ENCODE assay signal across 1 cellular context in genomic region chr20:21539512-21539911, GRCh38.
TF ChIP-seq lines count a peak whose summit lies in the region.

No MANE protein-coding gene starts in this region.

TF ChIP-seq in HepG2, 621 proteins besides CTCF, POLR2A, EP300 and RAD21 (continued from another document):
- 0 out of 2 replicates have a peak, but pooled peaks have one; percentile 13 for TF ChIP-seq TRIM22 (IDR thresholded peaks at IDR 0.05)
- no peak for TF ChIP-seq SIX1 (CRISPR knock-in tag; IDR thresholded peaks at IDR 0.05; ENCODE audit: borderline replicate concordance)
- no peak for TF ChIP-seq WIZ (CRISPR knock-in tag; IDR thresholded peaks at IDR 0.05)
- TF ChIP-seq ZFP1 (CRISPR knock-in tag; IDR thresholded peaks at IDR 0.05): no peak
- no peak for TF ChIP-seq BORCS8-MEF2B (CRISPR knock-in tag; IDR thresholded peaks at IDR 0.05)
- TF ChIP-seq ZBTB33 (CRISPR knock-in tag; IDR thresholded peaks at IDR 0.05): no peak
- TF ChIP-seq MNT (IDR thresholded peaks at IDR 0.05): peak; percentile 16; the same call in 1 of the 2 replicates
- no peak for TF ChIP-seq CC2D1A (CRISPR knock-in tag; IDR thresholded peaks at IDR 0.05)
- TF ChIP-seq CENPT (CRISPR knock-in tag; IDR thresholded peaks at IDR 0.05; ENCODE audit: low read depth): no peak
- peak; percentile 58; the same call in 1 of the 2 replicates for TF ChIP-seq ZNF207 (IDR thresholded peaks at IDR 0.05; ENCODE audit: borderline replicate concordance)
